ENCODE assay signal across 8 cellular contexts in the genomic region with DNA sequence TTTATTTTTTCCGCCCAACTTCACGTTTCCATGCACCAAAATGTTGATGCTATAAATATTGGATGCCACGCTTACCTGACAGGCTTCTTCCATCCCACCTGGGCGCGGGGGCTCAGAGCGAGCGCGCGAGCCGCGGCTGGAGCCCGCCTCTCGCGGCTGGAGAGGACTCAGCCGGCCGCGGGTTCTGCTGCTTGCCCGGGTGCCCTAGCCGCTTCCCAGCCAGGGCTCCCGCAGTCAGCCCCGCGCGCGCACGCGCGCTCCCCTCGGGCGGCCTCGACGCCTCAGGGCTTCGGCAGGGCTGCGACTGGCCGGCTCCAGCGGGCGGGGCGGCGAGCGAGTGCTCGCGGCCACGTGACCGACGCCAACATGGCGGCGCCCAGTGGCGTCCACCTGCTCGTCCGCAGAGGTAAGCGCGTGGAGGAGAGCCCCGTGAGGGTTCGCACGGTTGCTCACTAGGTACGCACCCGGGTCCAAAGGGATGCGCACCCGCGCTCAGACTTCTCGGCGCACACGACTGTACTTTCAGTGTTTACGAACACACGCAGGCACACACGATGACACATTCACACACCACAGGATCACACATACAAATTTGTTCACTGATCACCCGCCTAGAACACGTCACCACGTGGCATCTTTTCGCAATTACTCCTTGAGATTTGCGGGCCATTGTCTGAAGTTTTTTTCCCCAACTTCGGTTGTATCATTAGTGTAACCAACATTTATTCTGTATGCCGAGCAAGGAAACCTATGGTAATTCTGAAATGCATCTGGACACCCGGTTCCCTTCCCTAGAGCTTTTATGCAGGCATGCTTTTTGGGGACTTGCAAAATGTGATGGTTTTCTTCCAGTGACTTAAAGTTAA. TPM values are rescaled to one million over a fixed set of nuclear protein-coding genes. Genes with fewer than 3 reads are reported as not detected.
A peak's percentile ranks its signal among the peaks of the same experiment; 100 is the strongest.
DNase-seq lines count a peak whose midpoint lies in the region; ATAC-seq and TF ChIP-seq lines count a peak whose summit lies in the region.

A gene (plus strand): TSS at position 350 of the 866 bp plus-strand sequence. CDS start 17 bp downstream, at position 367.

- H3K4me3 Mint-ChIP-seq in activated naive CD8-positive, alpha-beta T cell treated with anti-CD3 and anti-CD28 coated beads, Interleukin-2, amount 50 U/mL, for 24 hours: peak within 1 kb of the TSS; percentile 98

- H2BK120ac ChIP-seq in trophoblast cell (ENCODE audit: insufficient read depth, low read length, poor library complexity): no peak within 1 kb of the TSS

- H3K4me3 ChIP-seq in GM12875 (ENCODE audit: low read depth, low read length) (peak within 1 kb of the TSS; percentile 69), SU-DHL-6 (ENCODE audit: insufficient read depth, low read length, poor library complexity, severe bottlenecking) (peak within 1 kb of the TSS; percentile 66), trophoblast cell (ENCODE audit: low read depth, low read length) (peak within 1 kb of the TSS; percentile 95), transverse colon (peak within 1 kb of the TSS; percentile 54 to 84 (median 63))

- peaks cover 3% of the 10 kb centered on the region for H3K36me3 Mint-ChIP-seq in activated naive CD8-positive, alpha-beta T cell treated with anti-CD3 and anti-CD28 coated beads, Interleukin-2, amount 50 U/mL, for 24 hours (ENCODE audit: low read depth)

- H3K4me1 ChIP-seq in trophoblast cell (ENCODE audit: control insufficient read depth in 1 of 2, insufficient read depth in 2 of 2, low read length in 2 of 2) (no peaks in the 10 kb centered on the region), transverse colon (peaks cover 0 to 14% (median 9%) of the 10 kb centered on the region in 4 donors)

- H3K79me1 ChIP-seq in trophoblast cell (ENCODE audit: low read length): peaks cover 2% of the 10 kb centered on the region

- no peak within 1 kb of the TSS for H3K4ac ChIP-seq in trophoblast cell (ENCODE audit: low read depth, low read length)

- H3K14ac ChIP-seq in trophoblast cell (ENCODE audit: low read length): no peak within 1 kb of the TSS

- no peaks in the 10 kb centered on the region for H3K9me3 Mint-ChIP-seq in activated naive CD8-positive, alpha-beta T cell treated with anti-CD3 and anti-CD28 coated beads, Interleukin-2, amount 50 U/mL, for 24 hours

- H4K8ac ChIP-seq in trophoblast cell (ENCODE audit: low read depth, low read length): peak within 1 kb of the TSS; percentile 88

- no peak for TF ChIP-seq EP300 in transverse colon (IDR thresholded peaks at IDR 0.05; ENCODE audit: low read depth)

- no peak for TF ChIP-seq CTCF in GM12875 (IDR thresholded peaks at IDR 0.05; ENCODE audit: borderline replicate concordance, insufficient read depth, low read depth, low read length)
- no peak for TF ChIP-seq CTCF in SU-DHL-6 (IDR thresholded peaks at IDR 0.05; ENCODE audit: insufficient read depth, low read length, poor library complexity, severe bottlenecking)
- no peak for TF ChIP-seq CTCF in transverse colon (IDR thresholded peaks at IDR 0.05)

- H3K4me2 ChIP-seq in SU-DHL-6 (ENCODE audit: low read depth, low read length, poor library complexity, severe bottlenecking) (peak within 1 kb of the TSS; percentile 76), trophoblast cell (ENCODE audit: low read length) (peak within 1 kb of the TSS; percentile 98)

- H3K4me1 Mint-ChIP-seq in activated naive CD8-positive, alpha-beta T cell treated with anti-CD3 and anti-CD28 coated beads, Interleukin-2, amount 50 U/mL, for 24 hours: peaks cover 28% of the 10 kb centered on the region

- WGBS in trophoblast cell (ENCODE audit: extremely low coverage, insufficient coverage, insufficient read length): no CpG with 5 or more reads among the region's 73 CpGs
- WGBS in transverse colon (ENCODE audit: low coverage in 1 of 2), 2 donors: 0% methylated on average over 5 to 57 of the region's 73 CpGs

- H3K27ac ChIP-seq in SU-DHL-6 (ENCODE audit: low read depth, low read length) (peak within 1 kb of the TSS; percentile 3; the same call in 1 of the 2 replicates), trophoblast cell (ENCODE audit: low read depth, low read length) (no peak within 1 kb of the TSS), transverse colon (peak within 1 kb of the TSS; percentile 26 to 68 (median 44))

- peak; percentile 98 for ATAC-seq in HG02763 (IDR thresholded peaks at IDR 0.05; ENCODE audit: unreplicated experiment)
- peak; percentile 98 for ATAC-seq in activated naive CD8-positive, alpha-beta T cell treated with anti-CD3 and anti-CD28 coated beads, Interleukin-2, amount 50 U/mL, for 24 hours

- TF ChIP-seq POLR2A in transverse colon (IDR thresholded peaks at IDR 0.05): peak; percentile 21

- no peak within 1 kb of the TSS for H2BK12ac ChIP-seq in trophoblast cell (ENCODE audit: low read length)

- in situ Hi-C loops in transverse colon (cut with MboI; ENCODE audit: low pct_ligation_motif_present in 1 of 4, low pct_unique_long_range_greater_than_20kb in 1 of 4, low sequenced_read_pairs in 3 of 4): no loop called here

- H4K12ac ChIP-seq in trophoblast cell (ENCODE audit: low read depth, low read length): peak within 1 kb of the TSS; percentile 85

- peak; percentile 53 for DNase-seq in NCI-H128 (lab: John Stamatoyannopoulos, UW; ENCODE audit: unreplicated experiment)
- DNase-seq in activated naive CD8-positive, alpha-beta T cell treated with anti-CD3 and anti-CD28 coated beads, Interleukin-2, amount 50 U/mL, for 24 hours: peak; percentile 91
- peak; percentile 95 for DNase-seq in cardiac septum (ENCODE audit: low spot score)
- peak; percentile 94 to 95 for DNase-seq in trophoblast cell
- DNase-seq in transverse colon: peak; percentile 92

- H3K27me3 ChIP-seq in SU-DHL-6 (ENCODE audit: low read length) (no peaks in the 10 kb centered on the region), trophoblast cell (ENCODE audit: insufficient read depth, low read length) (no peaks in the 10 kb centered on the region), transverse colon (no peaks in the 10 kb centered on the region)

- peak within 1 kb of the TSS; percentile 70 for H4K91ac ChIP-seq in trophoblast cell (ENCODE audit: low read depth, low read length)

- H3K9ac ChIP-seq in SU-DHL-6 (ENCODE audit: low read length): peak within 1 kb of the TSS; percentile 69
- H3K9ac ChIP-seq in trophoblast cell (ENCODE audit: low read length): peak within 1 kb of the TSS; percentile 77

- peaks cover 9% of the 10 kb centered on the region; the same call in 1 of the 2 replicates for H3F3A ChIP-seq in SU-DHL-6 (ENCODE audit: insufficient read depth)

- H3K27me3 Mint-ChIP-seq in activated naive CD8-positive, alpha-beta T cell treated with anti-CD3 and anti-CD28 coated beads, Interleukin-2, amount 50 U/mL, for 24 hours: peaks cover 7% of the 10 kb centered on the region

- H2AFZ ChIP-seq in SU-DHL-6 (ENCODE audit: low read depth, low read length, severe bottlenecking): peak within 1 kb of the TSS; percentile 96
- H2AFZ ChIP-seq in trophoblast cell (ENCODE audit: insufficient read depth, low read length, poor library complexity): peak within 1 kb of the TSS; percentile 51

- H2AK5ac ChIP-seq in trophoblast cell (ENCODE audit: low read length): no peak within 1 kb of the TSS

- H3K9me2 ChIP-seq in SU-DHL-6 (replicated peaks; ENCODE audit: insufficient read depth, low read length): no peaks in the 10 kb centered on the region

- no peaks in the 10 kb centered on the region for H4K20me1 ChIP-seq in SU-DHL-6 (ENCODE audit: low read depth, low read length)

- intact Hi-C loops in cardiac septum (cut with DNase I): loop anchor here (5.0 kb wide), 1 partner anchor 82 kb away; no protein-coding TSS in a partner anchor
- intact Hi-C loops in transverse colon (cut with DNase I; ENCODE audit: low total_unique reads): no loop called here

- H3K79me2 ChIP-seq in SU-DHL-6 (ENCODE audit: insufficient read depth, low read length) (no peaks in the 10 kb centered on the region), trophoblast cell (ENCODE audit: control insufficient read depth, insufficient read depth, low read length, poor library complexity) (no peaks in the 10 kb centered on the region)

- H3K36me3 ChIP-seq in SU-DHL-6 (ENCODE audit: low read length): no peaks in the 10 kb centered on the region
- no peaks in the 10 kb centered on the region for H3K36me3 ChIP-seq in trophoblast cell (ENCODE audit: control insufficient read depth in 1 of 2, insufficient read depth in 2 of 2, low read length in 2 of 2)
- H3K36me3 ChIP-seq in transverse colon: no peaks in the 10 kb centered on the region

- no peaks in the 10 kb centered on the region for H3K9me3 ChIP-seq in SU-DHL-6 (ENCODE audit: insufficient read depth, low read length)
- H3K9me3 ChIP-seq in trophoblast cell (ENCODE audit: insufficient read depth, low read depth, low read length): no peaks in the 10 kb centered on the region
- H3K9me3 ChIP-seq in transverse colon: no peaks in the 10 kb centered on the region

- H3K18ac ChIP-seq in trophoblast cell (ENCODE audit: low read length): no peak within 1 kb of the TSS

- peak within 1 kb of the TSS; percentile 100 for H3K27ac Mint-ChIP-seq in activated naive CD8-positive, alpha-beta T cell treated with anti-CD3 and anti-CD28 coated beads, Interleukin-2, amount 50 U/mL, for 24 hours

- H2BK5ac ChIP-seq in trophoblast cell (ENCODE audit: low read depth, low read length, poor library complexity): no peak within 1 kb of the TSS

- peak within 1 kb of the TSS; percentile 19 for H3K23ac ChIP-seq in trophoblast cell (ENCODE audit: low read length)

RNA-seq across cellular contexts. Expression of the gene that starts here (rescaled TPM):
- total RNA-seq in cardiac septum (4.0 TPM), transverse colon (1 to 10 TPM in 3 of 4 donors, under 1 TPM in 1; 0.75 to 6.4 (median 3.6) TPM)
- 5.9 and 8.2 TPM in 2 replicates for polyA plus RNA-seq in trophoblast cell (2013)
